In genomic region chr10:130479146-130479545, GRCh38 we compare ENCODE assay signal across 24 cellular contexts.
"Had no signal": no experiment of that assay in that cellular context is flagged by ENCODE, and none has a peak within 500 bp of the region (broad histone marks: within the 10 kb centered on the region; RNA-seq: fewer than 3 reads in every experiment).

No MANE protein-coding gene starts in this region.

- H3K4me3 ChIP-seq: esophagus muscularis mucosa, gastrocnemius medialis had no signal

- H3K9me3 ChIP-seq: esophagus muscularis mucosa, gastrocnemius medialis had no signal

- DNase-seq: activated CD4-positive, alpha-beta memory T cell treated with anti-CD3 and anti-CD28 coated beads, Interleukin-2, amount 10 ng/mL, durations not matched to agents 7 days and 5 days; activated CD4-positive, alpha-beta T cell treated with anti-CD3 and anti-CD28 coated beads for 1 hour; activated CD4-positive, alpha-beta T cell treated with anti-CD3 and anti-CD28 coated beads for 4 hours; activated CD4-positive, alpha-beta T cell treated with anti-CD3 and anti-CD28 coated beads, Interleukin-2, amount 10 ng/mL, durations not matched to agents 7 days and 5 days; activated CD4-positive, alpha-beta T cell treated with anti-CD3 and anti-CD28 coated beads, Interleukin-2, amount 50 U/mL, for 4 hours; activated CD8-positive, alpha-beta memory T cell treated with anti-CD3 and anti-CD28 coated beads for 24 hours; activated effector memory CD4-positive, alpha-beta T cell treated with Interleukin-2 at 50 U/mL for 16 hours; activated gamma-delta T cell treated with Interleukin-2 at 50 U/mL for 16 hours; activated naive CD4-positive, alpha-beta T cell treated with anti-CD3 and anti-CD28 coated beads, Interleukin-2, amount 50 U/mL, for 16 hours; activated naive CD4-positive, alpha-beta T cell treated with Interleukin-2 at 50 U/mL for 16 hours; activated T-cell treated with anti-CD3 and anti-CD28 coated beads, Interleukin-2, amount 50 U/mL, for 4 hours; amniotic stem cell; cortex of kidney; dermis blood vessel endothelial cell; effector CD4-positive, alpha-beta T cell; effector memory CD8-positive, alpha-beta T cell; erythroblast; foreskin keratinocyte; gastrocnemius medialis; glutamatergic neuron; T-helper 2 cell had no signal

- H3K36me3 ChIP-seq: esophagus muscularis mucosa, gastrocnemius medialis had no signal

- H3K4me1 ChIP-seq: esophagus muscularis mucosa, foreskin keratinocyte, gastrocnemius medialis had no signal

- H3K27ac ChIP-seq: esophagus muscularis mucosa, foreskin keratinocyte, gastrocnemius medialis had no signal

- FAIRE-seq: astrocyte, colon had no signal

- H3K27me3 ChIP-seq: foreskin keratinocyte had no signal
